ENCODE assay signal across 8 cellular contexts in genomic region chr5:139565411-139566305, GRCh38. TPM values are rescaled to one million over a fixed set of nuclear protein-coding genes. Genes with fewer than 3 reads are reported as not detected.
A peak's percentile ranks its signal among the peaks of the same experiment; 100 is the strongest.
DNase-seq lines count a peak whose midpoint lies in the region; ATAC-seq and TF ChIP-seq lines count a peak whose summit lies in the region.

No MANE protein-coding gene starts in this region.

- H3K27ac ChIP-seq in OCI-LY1 (ENCODE audit: low read depth, low read length, poor library complexity, severe bottlenecking), result peak overlapping the region; percentile 76
- H3K27ac ChIP-seq in lung (ENCODE audit: low read depth in 1 of 2, low read length in 1 of 2), result peak overlapping the region; percentile 23 to 74

- peak; percentile 90 for DNase-seq in GM12865 (ENCODE audit: low read depth)
- peak; percentile 24 for DNase-seq in activated naive CD4-positive, alpha-beta T cell treated with anti-CD3 and anti-CD28 coated beads, Interleukin-2, amount 50 U/mL, for 16 hours
- no peak for DNase-seq in lung (ENCODE audit: low spot score)
- DNase-seq in EL, result no peak
- DNase-seq in SHP77 (lab: John Stamatoyannopoulos, UW), result no peak
- DNase-seq in 8988T, result no peak

- TF ChIP-seq CTCF in GM12865 (IDR thresholded peaks at IDR 0.05; ENCODE audit: insufficient read depth, low read depth, low read length, missing control alignments) (no peak), OCI-LY1 (IDR thresholded peaks at IDR 0.05; ENCODE audit: low read length) (no peak), lung (IDR thresholded peaks at IDR 0.05; ENCODE audit: control extremely low read depth, extremely low read depth) (no peak)

- H3K4me3 ChIP-seq in GM12865 (ENCODE audit: low read depth, low read length) (peak overlapping the region; percentile 44), OCI-LY1 (ENCODE audit: low read depth, low read length, poor library complexity, severe bottlenecking) (peak overlapping the region; percentile 19), lung (no peak overlapping the region)

- ATAC-seq in GM21786 (IDR thresholded peaks at IDR 0.05; ENCODE audit: unreplicated experiment) (peak; percentile 37), lung (ENCODE audit: insufficient read depth, low FRiP score) (no peak)

- H3K4me2 ChIP-seq in OCI-LY1 (ENCODE audit: low read length), result peak overlapping the region; percentile 49

- H3K9me3 ChIP-seq in OCI-LY1 (ENCODE audit: low read length) (no peaks in the 10 kb centered on the region), lung (ENCODE audit: control insufficient read depth in 2 of 2, insufficient read depth in 1 of 2, low read length in 1 of 2) (no peaks in the 10 kb centered on the region)

- no peak overlapping the region for H2AFZ ChIP-seq in OCI-LY1 (ENCODE audit: low read length)

- H3K79me2 ChIP-seq in OCI-LY1 (ENCODE audit: insufficient read depth, low read length), result peaks cover 60% of the 10 kb centered on the region

- H3K27me3 ChIP-seq in OCI-LY1 (ENCODE audit: insufficient read depth, low read length), result no peaks in the 10 kb centered on the region
- no peaks in the 10 kb centered on the region for H3K27me3 ChIP-seq in lung (ENCODE audit: control insufficient read depth, insufficient read depth)

- no peak overlapping the region for H3K9ac ChIP-seq in OCI-LY1 (ENCODE audit: low read length)

- 52 to 61% methylated on average over 6 of the region's 6 CpGs for WGBS in lung, 2 donors

- peaks cover 29% of the 10 kb centered on the region; the same call in 1 of the 2 replicates for H3K36me3 ChIP-seq in OCI-LY1 (ENCODE audit: insufficient read depth, low read length)
- H3K36me3 ChIP-seq in lung (ENCODE audit: control insufficient read depth in 2 of 2, insufficient read depth in 2 of 2, low read length in 2 of 2), result peaks cover 0 to 3% of the 10 kb centered on the region in 2 donors

- H3F3A ChIP-seq in OCI-LY1 (ENCODE audit: insufficient read depth, low read length), result peaks cover 7% of the 10 kb centered on the region; the same call in 1 of the 2 replicates

- H4K20me1 ChIP-seq in OCI-LY1 (ENCODE audit: insufficient read depth, low read length), result no peaks in the 10 kb centered on the region

- peaks cover 54% of the 10 kb centered on the region for H3K4me1 ChIP-seq in OCI-LY1 (ENCODE audit: insufficient read depth, low read length, severe bottlenecking)
- H3K4me1 ChIP-seq in lung (ENCODE audit: control insufficient read depth in 2 of 2, insufficient read depth in 2 of 2, low read length in 2 of 2), result peaks cover 8 to 12% of the 10 kb centered on the region in 2 donors

- H3K9me2 ChIP-seq in OCI-LY1 (ENCODE audit: low read depth, low read length), result no peaks in the 10 kb centered on the region

RNA-seq across cellular contexts. Expression of gene UBE2D2, which starts 4.5 kb away (rescaled TPM):
- 10 to 100 TPM; 89.6 to 92.8 TPM for total RNA-seq in lung
- 10 to 100 TPM; 84.1 to 97.8 TPM for polyA plus RNA-seq in lung

Comparison
In these comparisons a context has a peak if more than half of its experiments do, and no peak if none do; other contexts are left out.
1. DNase-seq: peak in GM12865 (single experiment) and activated naive CD4-positive, alpha-beta T cell treated with anti-CD3 and anti-CD28 coated beads, Interleukin-2, amount 50 U/mL, for 16 hours (single experiment); none in lung (single experiment), EL (single experiment), SHP77 (0 of 2) and 8988T (single experiment).